ENCODE assay signal across 25 cellular contexts in genomic region chr1:234748713-234749112, GRCh38.
"Had no signal": no experiment of that assay in that cellular context is flagged by ENCODE, and none has a peak within 500 bp of the region (broad histone marks: within the 10 kb centered on the region; RNA-seq: fewer than 3 reads in every experiment).

No MANE protein-coding gene starts in this region.

- H3K4me1 Mint-ChIP-seq: naive B cell had no signal

- FAIRE-seq: colon, endothelial cell of umbilical vein, islet of Langerhans, keratinocyte had no signal

- H3K27me3 Mint-ChIP-seq: naive B cell had no signal

- H3K27me3 ChIP-seq: dorsolateral prefrontal cortex, esophagus squamous epithelium, gastrocnemius medialis, heart right ventricle, left lung had no signal

- DNase-seq: dermis blood vessel endothelial cell; dorsolateral prefrontal cortex; effector CD4-positive, alpha-beta T cell; effector memory CD4-positive, alpha-beta T cell; esophagus squamous epithelium; foreskin fibroblast; foreskin melanocyte; gastrocnemius medialis; glutamatergic neuron; head of caudate nucleus; heart right ventricle; hippocampal formation; left cardiac atrium; left lung; left ventricle myocardium superior; lower lobe of right lung; mesenchymal stem cell; mucosa of descending colon; naive B cell had no signal

- H3K4me3 ChIP-seq: coronary artery, dorsolateral prefrontal cortex, esophagus squamous epithelium, gastrocnemius medialis, heart right ventricle, left lung, lower lobe of right lung, mucosa of descending colon had no signal

- H3K4me1 ChIP-seq: lower lobe of right lung had no signal

- H3K36me3 Mint-ChIP-seq: mesothelial cell of epicardium, naive B cell had no signal

- ATAC-seq: gastrocnemius medialis, heart right ventricle, left cardiac atrium, left lung, lower lobe of right lung, mucosa of descending colon had no signal

- H3K4me3 Mint-ChIP-seq: mesothelial cell of epicardium, naive B cell had no signal

- H3K9me3 Mint-ChIP-seq: mesothelial cell of epicardium, naive B cell had no signal

- H3K9me3 ChIP-seq: esophagus squamous epithelium, gastrocnemius medialis, heart right ventricle, left lung, lower lobe of right lung, mucosa of descending colon had no signal

- H3K27ac Mint-ChIP-seq: mesothelial cell of epicardium had no signal

- H3K27ac ChIP-seq: coronary artery, esophagus squamous epithelium, gastrocnemius medialis, heart right ventricle, left lung, lower lobe of right lung had no signal

- H3K36me3 ChIP-seq: esophagus squamous epithelium, gastrocnemius medialis, heart right ventricle, left lung, lower lobe of right lung had no signal
